In the genomic region with DNA sequence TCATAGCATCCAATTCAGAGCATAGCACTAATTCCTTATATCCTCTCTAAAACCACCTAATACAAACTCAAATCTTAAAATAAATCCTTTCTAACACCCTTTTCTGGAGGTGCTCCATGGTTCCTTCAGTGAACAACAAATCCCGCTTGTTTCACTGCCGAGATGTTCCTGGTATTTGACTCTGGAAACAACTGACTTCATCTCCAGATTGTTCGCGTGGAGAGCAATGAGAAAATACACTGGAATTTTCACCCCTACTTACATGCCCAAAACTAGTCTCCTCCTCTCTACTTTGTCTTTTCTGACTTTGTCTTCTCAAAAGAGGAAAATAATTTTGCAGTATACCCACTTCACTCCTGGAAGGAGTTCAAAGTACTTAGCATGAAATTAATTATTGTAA, we compare ENCODE assay signal across 8 cellular contexts.
DNase-seq lines count a peak whose midpoint lies in the region; ATAC-seq and TF ChIP-seq lines count a peak whose summit lies in the region.

No MANE protein-coding gene starts in this region.

- H4K20me1 ChIP-seq in SK-N-SH (ENCODE audit: insufficient read depth): no peaks in the 10 kb centered on the region

- H3K9ac ChIP-seq in SK-N-SH: peak overlapping the region; percentile 41; the same call in 1 of the 2 replicates

- H3K36me3 Mint-ChIP-seq in nephron (ENCODE audit: low read depth): no peaks in the 10 kb centered on the region

- TF ChIP-seq RAD21 in SK-N-SH (IDR thresholded peaks at IDR 0.05; ENCODE audit: low read length): no peak

- peak overlapping the region; percentile 67; the same call in 1 of the 2 replicates for H2AFZ ChIP-seq in SK-N-SH (ENCODE audit: low read depth)

- CTCF ChIA-PET in SK-N-SH (lab: Yijun Ruan, JAX): interaction anchor here (1.0 to 4.7 kb wide), 8 partner anchors 10 to 348 kb away, joined by 3 to 44 read pairs (median 6); no protein-coding TSS in a partner anchor

- no peak overlapping the region for H3K4me3 ChIP-seq in SK-N-SH (ENCODE audit: low read depth in 2 of 2, low read length in 1 of 2)
- H3K4me3 ChIP-seq in esophagus muscularis mucosa: peak overlapping the region in 1 of 4 donors; percentile 12

- 52% methylated on average over 4 of the region's 4 CpGs for WGBS in SK-N-SH (ENCODE audit: low lambda C conversion rate)
- WGBS in esophagus muscularis mucosa: 41% methylated on average over 4 of the region's 4 CpGs

- ATAC-seq in SK-N-SH treated with all-trans-retinoic acid at 6 μM for 48 hours: no peak
- no peak for ATAC-seq in GM18868 (IDR thresholded peaks at IDR 0.05; ENCODE audit: unreplicated experiment)
- ATAC-seq in GM19324 (IDR thresholded peaks at IDR 0.05; ENCODE audit: low FRiP score, unreplicated experiment): no peak

- TF ChIP-seq EP300 in SK-N-SH (IDR thresholded peaks at IDR 0.05; ENCODE audit: borderline replicate concordance in 1 of 2, low read depth in 1 of 2, low read length in 1 of 2) (no peak), esophagus muscularis mucosa (IDR thresholded peaks at IDR 0.05) (no peak)

- no peaks in the 10 kb centered on the region for H3K9me2 ChIP-seq in SK-N-SH

- no peaks in the 10 kb centered on the region for H3K4me1 ChIP-seq in SK-N-SH (ENCODE audit: control insufficient read depth in 1 of 2, insufficient read depth in 2 of 2, low read depth in 1 of 2, low read length in 1 of 2)
- H3K4me1 ChIP-seq in esophagus muscularis mucosa: peaks cover 0 to 11% (median 7%) of the 10 kb centered on the region in 4 donors

- H3K9me3 Mint-ChIP-seq in nephron: no peaks in the 10 kb centered on the region

- peak overlapping the region; percentile 25; the same call in 1 of the 2 replicates for H3K4me2 ChIP-seq in SK-N-SH

- TF ChIP-seq POLR2A in esophagus muscularis mucosa (IDR thresholded peaks at IDR 0.05; ENCODE audit: low read depth): no peak

- peaks cover 8% of the 10 kb centered on the region for H3F3A ChIP-seq in SK-N-SH (replicated peaks; ENCODE audit: insufficient read depth)

- H3K27me3 Mint-ChIP-seq in nephron (ENCODE audit: low read depth): peaks cover 8% of the 10 kb centered on the region

- H3K9me3 ChIP-seq in SK-N-SH: no peaks in the 10 kb centered on the region
- H3K9me3 ChIP-seq in esophagus muscularis mucosa: no peaks in the 10 kb centered on the region

- DNase-seq in SK-N-SH (no peak), esophagus muscularis mucosa (ENCODE audit: extremely low spot score) (no peak), iPS-NIHi7 (ENCODE audit: extremely low spot score) (no peak), SKM-1 treated with dmso at 0.1 percent for 144 hours (lab: John Stamatoyannopoulos, UW; ENCODE audit: unreplicated experiment) (no peak)

- H3K36me3 ChIP-seq in SK-N-SH (replicated peaks in 1 of 2; ENCODE audit: control insufficient read depth in 1 of 2, insufficient read depth in 2 of 2, low read length in 1 of 2): no peaks in the 10 kb centered on the region
- H3K36me3 ChIP-seq in esophagus muscularis mucosa: no peaks in the 10 kb centered on the region

- no peak overlapping the region for H3K4me3 Mint-ChIP-seq in nephron

- H3K27ac ChIP-seq in SK-N-SH (ENCODE audit: low read depth in 2 of 2, low read length in 1 of 2) (peak overlapping the region in 1 of 2 experiments; percentile 64; a peak in 2 of 4 replicates), esophagus muscularis mucosa (replicated peaks in 1 of 4) (peak overlapping the region; percentile 45 to 63 (median 47))

- peaks cover 15% of the 10 kb centered on the region; the same call in 1 of the 2 replicates for H3K27me3 ChIP-seq in SK-N-SH (ENCODE audit: insufficient read depth)
- no peaks in the 10 kb centered on the region for H3K27me3 ChIP-seq in esophagus muscularis mucosa

- H3K4me1 Mint-ChIP-seq in nephron: peaks cover 20% of the 10 kb centered on the region

- TF ChIP-seq CTCF in SK-N-SH (IDR thresholded peaks at IDR 0.05) (no peak), esophagus muscularis mucosa (IDR thresholded peaks at IDR 0.05) (no peak), nephron (IDR thresholded peaks at IDR 0.05; ENCODE audit: unreplicated experiment in 3 of 3) (no peak)

- H3K27ac Mint-ChIP-seq in nephron: peak overlapping the region; percentile 84 to 95 (median 90)

- H3K79me2 ChIP-seq in SK-N-SH (ENCODE audit: insufficient read depth): no peaks in the 10 kb centered on the region

- POLR2A ChIA-PET in SK-N-SH (lab: Yijun Ruan, JAX): no interaction called here

- intact Hi-C loops in esophagus muscularis mucosa (cut with DNase I): loop anchor here (2.0 to 5.0 kb wide), 2 partner anchors 38 to 359 kb away; no protein-coding TSS in a partner anchor

TF ChIP-seq in SK-N-SH, 30 proteins besides CTCF, POLR2A, EP300 and RAD21:
- no peak for TF ChIP-seq MEF2A (IDR thresholded peaks at IDR 0.05; ENCODE audit: borderline replicate concordance, low read depth)
- no peak for TF ChIP-seq FOXM1 (IDR thresholded peaks at IDR 0.05; ENCODE audit: low read depth)
- TF ChIP-seq RCOR1 (IDR thresholded peaks at IDR 0.05; ENCODE audit: low read length): no peak
- TF ChIP-seq, protein P1, sequence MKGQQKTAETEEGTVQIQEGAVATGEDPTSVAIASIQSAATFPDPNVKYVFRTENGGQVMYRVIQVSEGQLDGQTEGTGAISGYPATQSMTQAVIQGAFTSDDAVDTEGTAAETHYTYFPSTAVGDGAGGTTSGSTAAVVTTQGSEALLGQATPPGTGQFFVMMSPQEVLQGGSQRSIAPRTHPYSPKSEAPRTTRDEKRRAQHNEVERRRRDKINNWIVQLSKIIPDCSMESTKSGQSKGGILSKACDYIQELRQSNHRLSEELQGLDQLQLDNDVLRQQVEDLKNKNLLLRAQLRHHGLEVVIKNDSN (IDR thresholded peaks at IDR 0.05; ENCODE audit: borderline replicate concordance, low read depth): no peak

TF ChIP-seq in SK-N-SH treated with all-trans-retinoic acid at 6 μM for 48 hours, 23 proteins besides CTCF, POLR2A, EP300 and RAD21:
- TF ChIP-seq, protein P2, sequence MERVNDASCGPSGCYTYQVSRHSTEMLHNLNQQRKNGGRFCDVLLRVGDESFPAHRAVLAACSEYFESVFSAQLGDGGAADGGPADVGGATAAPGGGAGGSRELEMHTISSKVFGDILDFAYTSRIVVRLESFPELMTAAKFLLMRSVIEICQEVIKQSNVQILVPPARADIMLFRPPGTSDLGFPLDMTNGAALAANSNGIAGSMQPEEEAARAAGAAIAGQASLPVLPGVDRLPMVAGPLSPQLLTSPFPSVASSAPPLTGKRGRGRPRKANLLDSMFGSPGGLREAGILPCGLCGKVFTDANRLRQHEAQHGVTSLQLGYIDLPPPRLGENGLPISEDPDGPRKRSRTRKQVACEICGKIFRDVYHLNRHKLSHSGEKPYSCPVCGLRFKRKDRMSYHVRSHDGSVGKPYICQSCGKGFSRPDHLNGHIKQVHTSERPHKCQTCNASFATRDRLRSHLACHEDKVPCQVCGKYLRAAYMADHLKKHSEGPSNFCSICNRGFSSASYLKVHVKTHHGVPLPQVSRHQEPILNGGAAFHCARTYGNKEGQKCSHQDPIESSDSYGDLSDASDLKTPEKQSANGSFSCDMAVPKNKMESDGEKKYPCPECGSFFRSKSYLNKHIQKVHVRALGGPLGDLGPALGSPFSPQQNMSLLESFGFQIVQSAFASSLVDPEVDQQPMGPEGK (CRISPR knock-in tag; IDR thresholded peaks at IDR 0.05; ENCODE audit: borderline replicate concordance): no peak
- TF ChIP-seq, protein P3, sequence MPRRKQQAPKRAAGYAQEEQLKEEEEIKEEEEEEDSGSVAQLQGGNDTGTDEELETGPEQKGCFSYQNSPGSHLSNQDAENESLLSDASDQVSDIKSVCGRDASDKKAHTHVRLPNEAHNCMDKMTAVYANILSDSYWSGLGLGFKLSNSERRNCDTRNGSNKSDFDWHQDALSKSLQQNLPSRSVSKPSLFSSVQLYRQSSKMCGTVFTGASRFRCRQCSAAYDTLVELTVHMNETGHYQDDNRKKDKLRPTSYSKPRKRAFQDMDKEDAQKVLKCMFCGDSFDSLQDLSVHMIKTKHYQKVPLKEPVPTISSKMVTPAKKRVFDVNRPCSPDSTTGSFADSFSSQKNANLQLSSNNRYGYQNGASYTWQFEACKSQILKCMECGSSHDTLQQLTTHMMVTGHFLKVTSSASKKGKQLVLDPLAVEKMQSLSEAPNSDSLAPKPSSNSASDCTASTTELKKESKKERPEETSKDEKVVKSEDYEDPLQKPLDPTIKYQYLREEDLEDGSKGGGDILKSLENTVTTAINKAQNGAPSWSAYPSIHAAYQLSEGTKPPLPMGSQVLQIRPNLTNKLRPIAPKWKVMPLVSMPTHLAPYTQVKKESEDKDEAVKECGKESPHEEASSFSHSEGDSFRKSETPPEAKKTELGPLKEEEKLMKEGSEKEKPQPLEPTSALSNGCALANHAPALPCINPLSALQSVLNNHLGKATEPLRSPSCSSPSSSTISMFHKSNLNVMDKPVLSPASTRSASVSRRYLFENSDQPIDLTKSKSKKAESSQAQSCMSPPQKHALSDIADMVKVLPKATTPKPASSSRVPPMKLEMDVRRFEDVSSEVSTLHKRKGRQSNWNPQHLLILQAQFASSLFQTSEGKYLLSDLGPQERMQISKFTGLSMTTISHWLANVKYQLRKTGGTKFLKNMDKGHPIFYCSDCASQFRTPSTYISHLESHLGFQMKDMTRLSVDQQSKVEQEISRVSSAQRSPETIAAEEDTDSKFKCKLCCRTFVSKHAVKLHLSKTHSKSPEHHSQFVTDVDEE (CRISPR knock-in tag; IDR thresholded peaks at IDR 0.05): no peak
- no peak for TF ChIP-seq ZNF565 (CRISPR knock-in tag; conservative IDR thresholded peaks at IDR 0.05; ENCODE audit: low read depth)
